Comparison of ENCODE assay signal across 9 cellular contexts in genomic region chr6:118725944-118726343, GRCh38.
DNase-seq lines count a peak whose midpoint lies in the region; ATAC-seq and TF ChIP-seq lines count a peak whose summit lies in the region.
"Had no signal": no experiment of that assay in that cellular context is flagged by ENCODE, and none has a peak within 500 bp of the region (broad histone marks: within the 10 kb centered on the region; RNA-seq: fewer than 3 reads in every experiment).

No MANE protein-coding gene starts in this region.

- no peaks in the 10 kb centered on the region for H3K4me1 ChIP-seq in GM23338 (ENCODE audit: insufficient read depth)

- no peaks in the 10 kb centered on the region for H3K9me3 Mint-ChIP-seq in GM23338
- no peaks in the 10 kb centered on the region for H3K9me3 Mint-ChIP-seq in activated CD4-positive, alpha-beta T cell treated with anti-CD3 and anti-CD28 coated beads, Interleukin-2, amount 10 ng/mL, durations not matched to agents 24 days and 14 days
- no peaks in the 10 kb centered on the region for H3K9me3 Mint-ChIP-seq in activated naive CD8-positive, alpha-beta T cell treated with anti-CD3 and anti-CD28 coated beads, Interleukin-2, amount 10 ng/mL, durations not matched to agents 7 days and 5 days

- H3K4me2 ChIP-seq in GM23338, result no peak overlapping the region

- H3K27me3 ChIP-seq in GM23338 (ENCODE audit: insufficient read depth), result no peaks in the 10 kb centered on the region

- ATAC-seq in GM23338, result no peak; the same call in 2 of the 3 replicates
- ATAC-seq in activated naive CD8-positive, alpha-beta T cell treated with anti-CD3 and anti-CD28 coated beads, Interleukin-2, amount 10 ng/mL, durations not matched to agents 7 days and 5 days (ENCODE audit: low read depth), result peak; percentile 87
- no peak for ATAC-seq in GM19452 (IDR thresholded peaks at IDR 0.05; ENCODE audit: unreplicated experiment)
- ATAC-seq in GM21717 (IDR thresholded peaks at IDR 0.05; ENCODE audit: unreplicated experiment), result no peak

- no peaks in the 10 kb centered on the region for H3K36me3 ChIP-seq in GM23338 (ENCODE audit: insufficient read depth)

- no peak overlapping the region for H3K27ac ChIP-seq in GM23338 (ENCODE audit: low read depth)

- peaks cover 4% of the 10 kb centered on the region for H3K27me3 Mint-ChIP-seq in GM23338 (ENCODE audit: insufficient read depth, low read depth, poor library complexity)
- H3K27me3 Mint-ChIP-seq in activated CD4-positive, alpha-beta T cell treated with anti-CD3 and anti-CD28 coated beads, Interleukin-2, amount 10 ng/mL, durations not matched to agents 24 days and 14 days, result no peaks in the 10 kb centered on the region
- H3K27me3 Mint-ChIP-seq in activated naive CD8-positive, alpha-beta T cell treated with anti-CD3 and anti-CD28 coated beads, Interleukin-2, amount 10 ng/mL, durations not matched to agents 7 days and 5 days, result no peaks in the 10 kb centered on the region

- peak; percentile 20 to 50; a peak in 2 of 4 replicates for TF ChIP-seq CTCF in GM23338 (conservative IDR thresholded peaks at IDR 0.05; ENCODE audit: low read depth in 2 of 2)

- H4K20me1 ChIP-seq in GM23338 (replicated peaks; ENCODE audit: insufficient read depth), result no peaks in the 10 kb centered on the region

- H3K4me1 Mint-ChIP-seq in GM23338, result no peaks in the 10 kb centered on the region
- H3K4me1 Mint-ChIP-seq in activated CD4-positive, alpha-beta T cell treated with anti-CD3 and anti-CD28 coated beads, Interleukin-2, amount 10 ng/mL, durations not matched to agents 24 days and 14 days, result peaks cover 36% of the 10 kb centered on the region
- H3K4me1 Mint-ChIP-seq in activated naive CD8-positive, alpha-beta T cell treated with anti-CD3 and anti-CD28 coated beads, Interleukin-2, amount 10 ng/mL, durations not matched to agents 7 days and 5 days, result peaks cover 27% of the 10 kb centered on the region

- H3K9me2 ChIP-seq in GM23338 (ENCODE audit: insufficient read depth), result no peaks in the 10 kb centered on the region

- H3F3A ChIP-seq in GM23338 (replicated peaks; ENCODE audit: low read depth), result no peaks in the 10 kb centered on the region

- DNase-seq in GM23338 (ENCODE audit: low spot score) (peak; percentile 24), DMS153 (lab: John Stamatoyannopoulos, UW) (no peak), COR-L47 (lab: John Stamatoyannopoulos, UW) (no peak)
- peak; percentile 82 for DNase-seq in activated CD4-positive, alpha-beta T cell treated with anti-CD3 and anti-CD28 coated beads, Interleukin-2, amount 10 ng/mL, durations not matched to agents 24 days and 14 days
- DNase-seq in activated naive CD8-positive, alpha-beta T cell treated with anti-CD3 and anti-CD28 coated beads, Interleukin-2, amount 10 ng/mL, durations not matched to agents 7 days and 5 days, result no peak
- DNase-seq in stimulated activated CD4-positive, alpha-beta T cell treated with anti-CD3 and anti-CD28 coated beads, TNF-alpha, amount 100 ng/mL, for 4 hours (ENCODE audit: low read depth in 3 of 3), result peak; percentile 29 to 73 (median 65)
- DNase-seq: kidney had no signal

- intact Hi-C loops in activated CD4-positive, alpha-beta T cell treated with anti-CD3 and anti-CD28 coated beads, Interleukin-2, amount 10 ng/mL, durations not matched to agents 24 days and 14 days (cut with micrococcal nuclease), result loop anchor here (1.0 to 10.0 kb wide), 6 partner anchors 10 to 349 kb away; partner anchors contain the start of gene FAM184A

- H3K4me3 ChIP-seq in GM23338, result no peak overlapping the region

- H2AFZ ChIP-seq in GM23338, result no peak overlapping the region

- POLR2A ChIA-PET in activated naive CD8-positive, alpha-beta T cell treated with anti-CD3 and anti-CD28 coated beads, Interleukin-2, amount 10 ng/mL, durations not matched to agents 7 days and 5 days (lab: Charles Lee), result interaction anchor here (0.7 to 2.8 kb wide), 4 partner anchors 14 to 75 kb away, joined by 3 to 23 read pairs (median 4); partner anchors contain the start of gene CEP85L

- no peaks in the 10 kb centered on the region for H3K79me2 ChIP-seq in GM23338 (replicated peaks; ENCODE audit: insufficient read depth)

- no peak overlapping the region for H3K27ac Mint-ChIP-seq in GM23338
- H3K27ac Mint-ChIP-seq in activated CD4-positive, alpha-beta T cell treated with anti-CD3 and anti-CD28 coated beads, Interleukin-2, amount 10 ng/mL, durations not matched to agents 24 days and 14 days, result peak overlapping the region; percentile 86
- peak overlapping the region; percentile 67 for H3K27ac Mint-ChIP-seq in activated naive CD8-positive, alpha-beta T cell treated with anti-CD3 and anti-CD28 coated beads, Interleukin-2, amount 10 ng/mL, durations not matched to agents 7 days and 5 days

- no peak overlapping the region for H3K4me3 Mint-ChIP-seq in GM23338
- H3K4me3 Mint-ChIP-seq in activated CD4-positive, alpha-beta T cell treated with anti-CD3 and anti-CD28 coated beads, Interleukin-2, amount 10 ng/mL, durations not matched to agents 24 days and 14 days, result peak overlapping the region; percentile 39
- peak overlapping the region; percentile 41 for H3K4me3 Mint-ChIP-seq in activated naive CD8-positive, alpha-beta T cell treated with anti-CD3 and anti-CD28 coated beads, Interleukin-2, amount 10 ng/mL, durations not matched to agents 7 days and 5 days

- no peaks in the 10 kb centered on the region for H3K36me3 Mint-ChIP-seq in GM23338 (ENCODE audit: low read depth)
- H3K36me3 Mint-ChIP-seq in activated CD4-positive, alpha-beta T cell treated with anti-CD3 and anti-CD28 coated beads, Interleukin-2, amount 10 ng/mL, durations not matched to agents 24 days and 14 days (ENCODE audit: low read depth), result no peaks in the 10 kb centered on the region
- no peaks in the 10 kb centered on the region for H3K36me3 Mint-ChIP-seq in activated naive CD8-positive, alpha-beta T cell treated with anti-CD3 and anti-CD28 coated beads, Interleukin-2, amount 10 ng/mL, durations not matched to agents 7 days and 5 days

TF ChIP-seq in GM23338, 12 proteins besides CTCF, POLR2A, EP300 and RAD21 (continues in another document):
- TF ChIP-seq JUNB (IDR thresholded peaks at IDR 0.05; ENCODE audit: unreplicated experiment), result no peak
- no peak for TF ChIP-seq ZNF331 (CRISPR knock-in tag; IDR thresholded peaks at IDR 0.05; ENCODE audit: low read depth)
- TF ChIP-seq NANOG (IDR thresholded peaks at IDR 0.05; ENCODE audit: borderline replicate concordance), result no peak
- no peak for TF ChIP-seq STAT1 (IDR thresholded peaks at IDR 0.05; ENCODE audit: unreplicated experiment)
- no peak for TF ChIP-seq ZNF114 (CRISPR knock-in tag; IDR thresholded peaks at IDR 0.05)
- TF ChIP-seq POLR2AphosphoS5 (IDR thresholded peaks at IDR 0.05; ENCODE audit: low read depth), result no peak
- no peak for TF ChIP-seq ETS1 (IDR thresholded peaks at IDR 0.05)

Comparison
In these comparisons a context has a peak if more than half of its experiments do, and no peak if none do; other contexts are left out.
1. DNase-seq: peak in GM23338 (single experiment), activated CD4-positive, alpha-beta T cell treated with anti-CD3 and anti-CD28 coated beads, Interleukin-2, amount 10 ng/mL, durations not matched to agents 24 days and 14 days (single experiment) and stimulated activated CD4-positive, alpha-beta T cell treated with anti-CD3 and anti-CD28 coated beads, TNF-alpha, amount 100 ng/mL, for 4 hours (3 of 3); none in activated naive CD8-positive, alpha-beta T cell treated with anti-CD3 and anti-CD28 coated beads, Interleukin-2, amount 10 ng/mL, durations not matched to agents 7 days and 5 days (single experiment), DMS153 (single experiment) and COR-L47 (single experiment).